In genomic region chr19:47152632-47153031, GRCh38 we compare ENCODE assay signal across 1 cellular context.
TF ChIP-seq lines count a peak whose summit lies in the region.

No MANE protein-coding gene starts in this region.

TF ChIP-seq in IMR-90, 13 proteins besides CTCF, POLR2A, EP300 and RAD21:
- TF ChIP-seq SMC3 (IDR thresholded peaks at IDR 0.05; ENCODE audit: low read depth, low read length) (no peak), CHD1 (IDR thresholded peaks at IDR 0.05; ENCODE audit: low read depth, low read length) (no peak), NFE2L2 (IDR thresholded peaks at IDR 0.05; ENCODE audit: low read depth, low read length) (no peak), MXI1 (IDR thresholded peaks at IDR 0.05; ENCODE audit: borderline replicate concordance, low read depth, low read length) (no peak), RFX5 (IDR thresholded peaks at IDR 0.05; ENCODE audit: low read depth, low read length) (no peak), USF2 (IDR thresholded peaks at IDR 0.05; ENCODE audit: low read depth, low read length) (no peak), RCOR1 (IDR thresholded peaks at IDR 0.05; ENCODE audit: insufficient replicate concordance, low read length) (no peak), MAZ (IDR thresholded peaks at IDR 0.05; ENCODE audit: borderline replicate concordance, low read depth, low read length) (no peak), CEBPB (IDR thresholded peaks at IDR 0.05; ENCODE audit: low read depth, low read length) (no peak), ELK1 (IDR thresholded peaks at IDR 0.05; ENCODE audit: borderline replicate concordance, low read depth, low read length) (no peak), BHLHE40 (IDR thresholded peaks at IDR 0.05; ENCODE audit: low read depth, low read length) (no peak)
